ENCODE assay signal across 18 cellular contexts in genomic region chr20:4234128-4234527, GRCh38. TPM values are rescaled to one million over a fixed set of nuclear protein-coding genes. Genes with fewer than 3 reads are reported as not detected.
DNase-seq lines count a peak whose midpoint lies in the region; ATAC-seq and TF ChIP-seq lines count a peak whose summit lies in the region.
"Had no signal": no experiment of that assay in that cellular context is flagged by ENCODE, and none has a peak within 500 bp of the region (broad histone marks: within the 10 kb centered on the region; RNA-seq: fewer than 3 reads in every experiment).

No MANE protein-coding gene starts in this region.

- no peak for TF ChIP-seq RAD21 in Ishikawa (IDR thresholded peaks at IDR 0.05; ENCODE audit: low read depth)

- no peak for TF ChIP-seq EP300 in Ishikawa (IDR thresholded peaks at IDR 0.05; ENCODE audit: borderline replicate concordance)

- peak; percentile 88 for ATAC-seq in thoracic aorta (ENCODE audit: insufficient number of reproducible peaks, low FRiP score, low read depth)
- ATAC-seq: GM23338; stimulated activated naive CD8-positive, alpha-beta T cell treated with anti-CD3 and anti-CD28 coated beads, Interleukin-15, amount 100 ng/mL, for 72 hours had no signal

- no peak overlapping the region for H3K4me3 ChIP-seq in adrenal gland
- H3K4me3 ChIP-seq in foreskin fibroblast (ENCODE audit: low read depth in 1 of 2, low read length in 2 of 2) = no peak overlapping the region
- H3K4me3 ChIP-seq in thoracic aorta = no peak overlapping the region
- H3K4me3 ChIP-seq in colonic mucosa = no peak overlapping the region
- H3K4me3 ChIP-seq: GM23338 had no signal

- peak; percentile 46 to 89 (median 76) for DNase-seq in adrenal gland
- peak; percentile 83 to 92 for DNase-seq in foreskin fibroblast
- peak; percentile 52 for DNase-seq in thoracic aorta (ENCODE audit: low spot score)
- DNase-seq in H4 (ENCODE audit: low spot score) = no peak
- no peak for DNase-seq in cerebellar nuclear complex (lab: John Stamatoyannopoulos, UW)
- DNase-seq in colonic mucosa = no peak
- DNase-seq: activated CD4-positive, alpha-beta T cell treated with anti-CD3 and anti-CD28 coated beads, Interleukin-2, amount 50 U/mL, for 4 hours; activated naive CD4-positive, alpha-beta T cell; COR-L47; head of caudate nucleus; mesenchymal stem cell; NCI-H187; stimulated activated CD4-positive, alpha-beta T cell treated with anti-CD3 and anti-CD28 coated beads, Interleukin-4, amount 100 ng/mL, for 4 hours; stimulated activated naive CD8-positive, alpha-beta T cell treated with anti-CD3 and anti-CD28 coated beads, Interleukin-15, amount 100 ng/mL, for 72 hours had no signal

- H3K9ac ChIP-seq in colonic mucosa (ENCODE audit: low read depth in 2 of 2, low read length in 2 of 2) = no peak overlapping the region

- H3K9me3 ChIP-seq in adrenal gland (replicated peaks in 1 of 3) = no peaks in the 10 kb centered on the region
- no peaks in the 10 kb centered on the region for H3K9me3 ChIP-seq in thoracic aorta
- H3K9me3 ChIP-seq in colonic mucosa = no peaks in the 10 kb centered on the region

- 16 to 21% (median 18%) methylated on average over 4 of the region's 4 CpGs; no CpG with 5 or more reads in 1 of the 4 donors for WGBS in adrenal gland, 4 donors

- no peaks in the 10 kb centered on the region for H3K4me1 ChIP-seq in adrenal gland (replicated peaks in 1 of 2)
- peaks cover 5 to 44% of the 10 kb centered on the region in 2 donors for H3K4me1 ChIP-seq in thoracic aorta (ENCODE audit: control insufficient read depth in 1 of 2, low read depth in 2 of 2)
- no peaks in the 10 kb centered on the region for H3K4me1 ChIP-seq in colonic mucosa

- TF ChIP-seq POLR2A in adrenal gland (IDR thresholded peaks at IDR 0.05) = no peak

- peaks cover 12% of the 10 kb centered on the region for H3K27me3 ChIP-seq in adrenal gland
- no peaks in the 10 kb centered on the region for H3K27me3 ChIP-seq in thoracic aorta (replicated peaks; ENCODE audit: insufficient read depth)
- H3K27me3 ChIP-seq in colonic mucosa = no peaks in the 10 kb centered on the region

- H3K36me3 ChIP-seq in adrenal gland (replicated peaks in 1 of 2) = no peaks in the 10 kb centered on the region
- H3K36me3 ChIP-seq in thoracic aorta = no peaks in the 10 kb centered on the region
- no peaks in the 10 kb centered on the region for H3K36me3 ChIP-seq in colonic mucosa

- H3K27ac ChIP-seq in adrenal gland = no peak overlapping the region
- peak overlapping the region; percentile 85 to 91 for H3K27ac ChIP-seq in thoracic aorta
- no peak overlapping the region for H3K27ac ChIP-seq in colonic mucosa

- TF ChIP-seq CTCF in adrenal gland (IDR thresholded peaks at IDR 0.05) = no peak
- TF ChIP-seq CTCF in foreskin fibroblast (IDR thresholded peaks at IDR 0.05; ENCODE audit: low read depth, low read length) = no peak
- no peak for TF ChIP-seq CTCF in thoracic aorta (IDR thresholded peaks at IDR 0.05)
- no peak for TF ChIP-seq CTCF in colonic mucosa (IDR thresholded peaks at IDR 0.05)

- intact Hi-C loops in adrenal gland (cut with DNase I) = no loop called here
- intact Hi-C loops in colonic mucosa (cut with DNase I) = no loop called here

TF ChIP-seq in Ishikawa, 13 proteins besides CTCF, POLR2A, EP300 and RAD21:
- TF ChIP-seq MAX (IDR thresholded peaks at IDR 0.05) (no peak), NFIC (IDR thresholded peaks at IDR 0.05) (0 out of 2 replicates have a peak, but pooled peaks have one; percentile 26)
TF ChIP-seq in Ishikawa: peak in this region for 1.

RNA-seq across cellular contexts. Expression of gene ADRA1D, which starts 15.0 kb away (rescaled TPM):
- total RNA-seq in adrenal gland = 1 to 10 TPM in 2 of 8 donors, under 1 TPM in 6; 0.24 to 2.2 (median 0.52) TPM
- under 1 TPM; 0.26 to 0.88 (median 0.48) TPM for polyA plus RNA-seq in adrenal gland
- 1 to 10 TPM; 8.3 to 9.7 TPM for total RNA-seq in thoracic aorta
- not detected in 2 replicates for total RNA-seq in H4 (2014; rRNA removed; shearing (Covaris generic))
- under 1 TPM; 0.37 TPM for total RNA-seq in colonic mucosa
- total RNA-seq: progenitor cell of endocrine pancreas; T-helper 1 cell treated with Interleukin-12 subunit alpha and Interleukin-12 subunit beta and Interleukin-4 antibody, amounts not matched to agents 30 ng/mL and 1 ng/mL, for 36 hours had no signal
- polyA plus RNA-seq: GM23338 had no signal

Comparison
In these comparisons a context has a peak if more than half of its experiments do, and no peak if none do; other contexts are left out.
1. DNase-seq: peak in adrenal gland (7 of 7), foreskin fibroblast (2 of 2) and thoracic aorta (single experiment); none in H4 (single experiment), cerebellar nuclear complex (0 of 2) and colonic mucosa (single experiment).
2. H3K27ac ChIP-seq: peak in thoracic aorta (2 of 2); none in adrenal gland (0 of 5) and colonic mucosa (single experiment).